8 cellular contexts compared by ENCODE assay signal in genomic region chr12:122835693-122836026, GRCh38. TPM values are rescaled to one million over a fixed set of nuclear protein-coding genes. Genes with fewer than 3 reads are reported as not detected.
A peak's percentile ranks its signal among the peaks of the same experiment; 100 is the strongest.
DNase-seq lines count a peak whose midpoint lies in the region; ATAC-seq and TF ChIP-seq lines count a peak whose summit lies in the region.

No MANE protein-coding gene starts in this region.

- ATAC-seq in HG02973 (IDR thresholded peaks at IDR 0.05; ENCODE audit: unreplicated experiment) (peak; percentile 39), HG03565 (IDR thresholded peaks at IDR 0.05; ENCODE audit: unreplicated experiment) (no peak)

- H3K27me3 ChIP-seq in cardiac muscle cell, result peaks cover 26% of the 10 kb centered on the region

- no peaks in the 10 kb centered on the region for H3K36me3 ChIP-seq in cardiac muscle cell

- intact Hi-C loops in posterior vena cava (cut with DNase I), result no loop called here

- no peak for DNase-seq in GM12864 (ENCODE audit: low read depth)
- peak; percentile 45 for DNase-seq in activated T-cell treated with anti-CD3 and anti-CD28 coated beads, Interleukin-2, amount 50 U/mL, for 1 hour
- peak; percentile 9 to 63 for DNase-seq in cardiac muscle cell (ENCODE audit: low read depth in 1 of 2, low spot score in 1 of 2)
- peak; percentile 72 for DNase-seq in posterior vena cava (ENCODE audit: low spot score)
- no peak for DNase-seq in epidermal melanocyte (ENCODE audit: insufficient read length, low spot score)
- DNase-seq in EL, result no peak

- H3K9me3 ChIP-seq in cardiac muscle cell (ENCODE audit: low read depth), result no peaks in the 10 kb centered on the region

- TF ChIP-seq CTCF in GM12864 (IDR thresholded peaks at IDR 0.05; ENCODE audit: low read depth, low read length, missing control alignments) (no peak), cardiac muscle cell (IDR thresholded peaks at IDR 0.05; ENCODE audit: low read depth, low read length) (no peak)

- H3K27ac ChIP-seq in cardiac muscle cell, result no peak overlapping the region

- H3K4me1 ChIP-seq in cardiac muscle cell (ENCODE audit: low read depth), result no peaks in the 10 kb centered on the region

- H3K4me3 ChIP-seq in GM12864 (ENCODE audit: low read depth, low read length) (peak overlapping the region; percentile 69), cardiac muscle cell (peak overlapping the region; percentile 70)

RNA-seq across cellular contexts. Expression of gene HIP1R, which starts 0.4 kb away (rescaled TPM):
- 36.1 and 38.4 TPM in 2 replicates for total RNA-seq in cardiac muscle cell
- polyA plus RNA-seq in cardiac muscle cell, result 16.3 and 18.3 TPM in 2 replicates
- total RNA-seq in posterior vena cava, result 10 to 100 TPM; 12.8 to 19.3 TPM

Comparison
In these comparisons a context has a peak if more than half of its experiments do, and no peak if none do; other contexts are left out.
1. DNase-seq: peak in activated T-cell treated with anti-CD3 and anti-CD28 coated beads, Interleukin-2, amount 50 U/mL, for 1 hour (single experiment), cardiac muscle cell (2 of 2) and posterior vena cava (single experiment); none in GM12864 (single experiment), epidermal melanocyte (single experiment) and EL (single experiment).